1 cellular context compared by ENCODE assay signal in genomic region chr1:233471851-233472250, GRCh38.
TF ChIP-seq lines count a peak whose summit lies in the region.

No MANE protein-coding gene starts in this region.

TF ChIP-seq in WTC11, 78 proteins besides CTCF, POLR2A, EP300 and RAD21:
- TF ChIP-seq ZNF317 (CRISPR knock-in tag; IDR thresholded peaks at IDR 0.05; ENCODE audit: borderline replicate concordance, low read depth): 0 out of 2 replicates have a peak, but pooled peaks have one; percentile 36
